In genomic region chr2:134491796-134492441, GRCh38 we compare ENCODE assay signal across 10 cellular contexts.
DNase-seq lines count a peak whose midpoint lies in the region; ATAC-seq and TF ChIP-seq lines count a peak whose summit lies in the region.
"Had no signal": no experiment of that assay in that cellular context is flagged by ENCODE, and none has a peak within 500 bp of the region (broad histone marks: within the 10 kb centered on the region; RNA-seq: fewer than 3 reads in every experiment).

No MANE protein-coding gene starts in this region.

- H4K20me1 ChIP-seq in OCI-LY1 (ENCODE audit: insufficient read depth, low read length), result no peaks in the 10 kb centered on the region

- TF ChIP-seq POLR2A in heart left ventricle (IDR thresholded peaks at IDR 0.05), result no peak

- WGBS in heart left ventricle, 4 donors, result 28 to 41% (median 38%) methylated on average over 9 of the region's 9 CpGs

- H3K4me3 ChIP-seq in OCI-LY1 (ENCODE audit: low read depth, low read length, poor library complexity, severe bottlenecking) (no peak overlapping the region), heart left ventricle (no peak overlapping the region)

- H3K79me2 ChIP-seq in OCI-LY1 (ENCODE audit: insufficient read depth, low read length), result no peaks in the 10 kb centered on the region

- H3K9me2 ChIP-seq in OCI-LY1 (ENCODE audit: low read depth, low read length), result no peaks in the 10 kb centered on the region

- DNase-seq in NCI-H1092 (lab: John Stamatoyannopoulos, UW) (peak; percentile 83), heart left ventricle (no peak), cerebellum (ENCODE audit: low spot score) (no peak)
- DNase-seq: C1 segment of cervical spinal cord had no signal

- H3K27me3 ChIP-seq in OCI-LY1 (ENCODE audit: insufficient read depth, low read length) (no peaks in the 10 kb centered on the region; the same call in 1 of the 2 replicates), heart left ventricle (no peaks in the 10 kb centered on the region)

- no peaks in the 10 kb centered on the region for H3F3A ChIP-seq in OCI-LY1 (ENCODE audit: insufficient read depth, low read length)

- intact Hi-C loops in heart left ventricle (cut with DNase I), result no loop called here

- H3K9me3 ChIP-seq in OCI-LY1 (ENCODE audit: low read length), result no peaks in the 10 kb centered on the region
- no peaks in the 10 kb centered on the region for H3K9me3 ChIP-seq in heart left ventricle

- H3K4me1 ChIP-seq in OCI-LY1 (ENCODE audit: insufficient read depth, low read length, severe bottlenecking), result no peaks in the 10 kb centered on the region
- H3K4me1 ChIP-seq in heart left ventricle, result peaks cover 0 to 19% (median 0%) of the 10 kb centered on the region in 12 donors

- H3K27ac ChIP-seq in C4-2B, result no peak overlapping the region
- no peak overlapping the region for H3K27ac ChIP-seq in OCI-LY1 (ENCODE audit: low read depth, low read length, poor library complexity, severe bottlenecking)
- H3K27ac ChIP-seq in heart left ventricle, result no peak overlapping the region
- H3K27ac ChIP-seq: HL-60 had no signal

- ATAC-seq in heart left ventricle (peak; percentile 31 to 76 (median 59)), GM18502 (IDR thresholded peaks at IDR 0.05; ENCODE audit: poor library complexity, unreplicated experiment) (no peak), GM18511 (IDR thresholded peaks at IDR 0.05; ENCODE audit: unreplicated experiment) (no peak), HG03460 (IDR thresholded peaks at IDR 0.05; ENCODE audit: unreplicated experiment) (no peak)

- no peak overlapping the region for H3K9ac ChIP-seq in OCI-LY1 (ENCODE audit: low read length)

- peak; percentile 54 for TF ChIP-seq CTCF in C4-2B (conservative IDR thresholded peaks at IDR 0.05)
- peak; percentile 14; the same call in 1 of the 2 replicates for TF ChIP-seq CTCF in OCI-LY1 (IDR thresholded peaks at IDR 0.05; ENCODE audit: low read length)
- TF ChIP-seq CTCF in heart left ventricle (IDR thresholded peaks at IDR 0.05), result peak in 1 of 12 donors; percentile 21

- H3K4me2 ChIP-seq in OCI-LY1 (ENCODE audit: low read length), result no peak overlapping the region

- no peak overlapping the region for H2AFZ ChIP-seq in OCI-LY1 (ENCODE audit: low read length)

- H3K36me3 ChIP-seq in OCI-LY1 (ENCODE audit: insufficient read depth, low read length), result no peaks in the 10 kb centered on the region
- H3K36me3 ChIP-seq in heart left ventricle, result no peaks in the 10 kb centered on the region

Comparison
In these comparisons a context has a peak if more than half of its experiments do, and no peak if none do; other contexts are left out.
1. ATAC-seq: peak in heart left ventricle (4 of 4); none in GM18502 (single experiment), GM18511 (single experiment) and HG03460 (single experiment).